In the genomic region with DNA sequence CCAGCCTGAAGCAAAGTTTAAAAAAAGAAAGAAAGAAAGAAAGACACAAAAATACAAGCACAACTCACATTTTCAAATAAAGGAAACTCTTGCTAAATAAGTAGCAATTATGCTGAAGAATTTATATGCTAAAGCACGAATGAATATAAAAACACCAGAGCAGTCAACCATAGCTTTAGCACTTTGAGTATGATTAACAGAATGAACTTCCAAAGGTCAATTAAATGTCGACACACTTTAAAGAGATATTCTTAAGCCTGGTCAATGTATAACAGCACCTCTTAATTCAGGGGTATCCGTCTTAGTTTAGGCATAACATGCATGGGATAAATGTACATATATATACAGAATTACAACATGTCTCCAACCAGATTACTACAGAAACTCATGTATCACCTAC, we compare ENCODE assay signal across 2 cellular contexts.
TF ChIP-seq lines count a peak whose summit lies in the region.

No MANE protein-coding gene starts in this region.

TF ChIP-seq in IMR-90, 13 proteins besides CTCF, POLR2A, EP300 and RAD21:
- TF ChIP-seq MAFK (IDR thresholded peaks at IDR 0.05; ENCODE audit: low read depth, low read length), result no peak
- no peak for TF ChIP-seq NFE2L2 (IDR thresholded peaks at IDR 0.05; ENCODE audit: low read depth, low read length)
- TF ChIP-seq FOS (IDR thresholded peaks at IDR 0.05; ENCODE audit: low read depth, low read length), result no peak
- no peak for TF ChIP-seq SMC3 (IDR thresholded peaks at IDR 0.05; ENCODE audit: low read depth, low read length)
- TF ChIP-seq CHD1 (IDR thresholded peaks at IDR 0.05; ENCODE audit: low read depth, low read length), result no peak
- TF ChIP-seq, protein P1, sequence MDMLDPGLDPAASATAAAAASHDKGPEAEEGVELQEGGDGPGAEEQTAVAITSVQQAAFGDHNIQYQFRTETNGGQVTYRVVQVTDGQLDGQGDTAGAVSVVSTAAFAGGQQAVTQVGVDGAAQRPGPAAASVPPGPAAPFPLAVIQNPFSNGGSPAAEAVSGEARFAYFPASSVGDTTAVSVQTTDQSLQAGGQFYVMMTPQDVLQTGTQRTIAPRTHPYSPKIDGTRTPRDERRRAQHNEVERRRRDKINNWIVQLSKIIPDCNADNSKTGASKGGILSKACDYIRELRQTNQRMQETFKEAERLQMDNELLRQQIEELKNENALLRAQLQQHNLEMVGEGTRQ (IDR thresholded peaks at IDR 0.05; ENCODE audit: low read depth, low read length), result no peak
- TF ChIP-seq, protein P2, sequence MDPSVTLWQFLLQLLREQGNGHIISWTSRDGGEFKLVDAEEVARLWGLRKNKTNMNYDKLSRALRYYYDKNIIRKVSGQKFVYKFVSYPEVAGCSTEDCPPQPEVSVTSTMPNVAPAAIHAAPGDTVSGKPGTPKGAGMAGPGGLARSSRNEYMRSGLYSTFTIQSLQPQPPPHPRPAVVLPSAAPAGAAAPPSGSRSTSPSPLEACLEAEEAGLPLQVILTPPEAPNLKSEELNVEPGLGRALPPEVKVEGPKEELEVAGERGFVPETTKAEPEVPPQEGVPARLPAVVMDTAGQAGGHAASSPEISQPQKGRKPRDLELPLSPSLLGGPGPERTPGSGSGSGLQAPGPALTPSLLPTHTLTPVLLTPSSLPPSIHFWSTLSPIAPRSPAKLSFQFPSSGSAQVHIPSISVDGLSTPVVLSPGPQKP (IDR thresholded peaks at IDR 0.05; ENCODE audit: borderline replicate concordance, low read depth, low read length), result no peak

TF ChIP-seq in WTC11, 78 proteins besides CTCF, POLR2A, EP300 and RAD21:
- TF ChIP-seq ZNF416 (CRISPR knock-in tag; IDR thresholded peaks at IDR 0.05) (no peak), JAZF1 (CRISPR knock-in tag; IDR thresholded peaks at IDR 0.05) (no peak), KAT7 (CRISPR knock-in tag; IDR thresholded peaks at IDR 0.05; ENCODE audit: borderline replicate concordance) (no peak), IRF2 (CRISPR knock-in tag; IDR thresholded peaks at IDR 0.05; ENCODE audit: borderline replicate concordance, low read depth) (no peak), GRHL2 (CRISPR knock-in tag; IDR thresholded peaks at IDR 0.05; ENCODE audit: insufficient replicate concordance, severe bottlenecking) (no peak), ZNF396 (CRISPR knock-in tag; IDR thresholded peaks at IDR 0.05; ENCODE audit: borderline replicate concordance) (no peak), GTF2I (CRISPR knock-in tag; conservative IDR thresholded peaks at IDR 0.05) (no peak)
- TF ChIP-seq, protein P3, sequence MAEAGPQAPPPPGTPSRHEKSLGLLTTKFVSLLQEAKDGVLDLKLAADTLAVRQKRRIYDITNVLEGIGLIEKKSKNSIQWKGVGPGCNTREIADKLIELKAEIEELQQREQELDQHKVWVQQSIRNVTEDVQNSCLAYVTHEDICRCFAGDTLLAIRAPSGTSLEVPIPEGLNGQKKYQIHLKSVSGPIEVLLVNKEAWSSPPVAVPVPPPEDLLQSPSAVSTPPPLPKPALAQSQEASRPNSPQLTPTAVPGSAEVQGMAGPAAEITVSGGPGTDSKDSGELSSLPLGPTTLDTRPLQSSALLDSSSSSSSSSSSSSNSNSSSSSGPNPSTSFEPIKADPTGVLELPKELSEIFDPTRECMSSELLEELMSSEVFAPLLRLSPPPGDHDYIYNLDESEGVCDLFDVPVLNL (CRISPR knock-in tag; IDR thresholded peaks at IDR 0.05; ENCODE audit: borderline replicate concordance, low read depth), result no peak
- TF ChIP-seq, protein P4, sequence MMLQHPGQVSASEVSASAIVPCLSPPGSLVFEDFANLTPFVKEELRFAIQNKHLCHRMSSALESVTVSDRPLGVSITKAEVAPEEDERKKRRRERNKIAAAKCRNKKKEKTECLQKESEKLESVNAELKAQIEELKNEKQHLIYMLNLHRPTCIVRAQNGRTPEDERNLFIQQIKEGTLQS (CRISPR knock-in tag; conservative IDR thresholded peaks at IDR 0.05), result no peak
- TF ChIP-seq, protein P5, sequence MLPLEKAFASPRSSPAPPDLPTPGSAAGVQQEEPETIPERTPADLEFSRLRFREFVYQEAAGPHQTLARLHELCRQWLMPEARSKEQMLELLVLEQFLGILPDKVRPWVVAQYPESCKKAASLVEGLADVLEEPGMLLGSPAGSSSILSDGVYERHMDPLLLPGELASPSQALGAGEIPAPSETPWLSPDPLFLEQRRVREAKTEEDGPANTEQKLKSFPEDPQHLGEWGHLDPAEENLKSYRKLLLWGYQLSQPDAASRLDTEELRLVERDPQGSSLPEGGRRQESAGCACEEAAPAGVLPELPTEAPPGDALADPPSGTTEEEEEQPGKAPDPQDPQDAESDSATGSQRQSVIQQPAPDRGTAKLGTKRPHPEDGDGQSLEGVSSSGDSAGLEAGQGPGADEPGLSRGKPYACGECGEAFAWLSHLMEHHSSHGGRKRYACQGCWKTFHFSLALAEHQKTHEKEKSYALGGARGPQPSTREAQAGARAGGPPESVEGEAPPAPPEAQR (CRISPR knock-in tag; IDR thresholded peaks at IDR 0.05), result no peak
- TF ChIP-seq, protein P6, sequence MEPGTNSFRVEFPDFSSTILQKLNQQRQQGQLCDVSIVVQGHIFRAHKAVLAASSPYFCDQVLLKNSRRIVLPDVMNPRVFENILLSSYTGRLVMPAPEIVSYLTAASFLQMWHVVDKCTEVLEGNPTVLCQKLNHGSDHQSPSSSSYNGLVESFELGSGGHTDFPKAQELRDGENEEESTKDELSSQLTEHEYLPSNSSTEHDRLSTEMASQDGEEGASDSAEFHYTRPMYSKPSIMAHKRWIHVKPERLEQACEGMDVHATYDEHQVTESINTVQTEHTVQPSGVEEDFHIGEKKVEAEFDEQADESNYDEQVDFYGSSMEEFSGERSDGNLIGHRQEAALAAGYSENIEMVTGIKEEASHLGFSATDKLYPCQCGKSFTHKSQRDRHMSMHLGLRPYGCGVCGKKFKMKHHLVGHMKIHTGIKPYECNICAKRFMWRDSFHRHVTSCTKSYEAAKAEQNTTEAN (CRISPR knock-in tag; IDR thresholded peaks at IDR 0.05), result no peak
- TF ChIP-seq, protein P7, sequence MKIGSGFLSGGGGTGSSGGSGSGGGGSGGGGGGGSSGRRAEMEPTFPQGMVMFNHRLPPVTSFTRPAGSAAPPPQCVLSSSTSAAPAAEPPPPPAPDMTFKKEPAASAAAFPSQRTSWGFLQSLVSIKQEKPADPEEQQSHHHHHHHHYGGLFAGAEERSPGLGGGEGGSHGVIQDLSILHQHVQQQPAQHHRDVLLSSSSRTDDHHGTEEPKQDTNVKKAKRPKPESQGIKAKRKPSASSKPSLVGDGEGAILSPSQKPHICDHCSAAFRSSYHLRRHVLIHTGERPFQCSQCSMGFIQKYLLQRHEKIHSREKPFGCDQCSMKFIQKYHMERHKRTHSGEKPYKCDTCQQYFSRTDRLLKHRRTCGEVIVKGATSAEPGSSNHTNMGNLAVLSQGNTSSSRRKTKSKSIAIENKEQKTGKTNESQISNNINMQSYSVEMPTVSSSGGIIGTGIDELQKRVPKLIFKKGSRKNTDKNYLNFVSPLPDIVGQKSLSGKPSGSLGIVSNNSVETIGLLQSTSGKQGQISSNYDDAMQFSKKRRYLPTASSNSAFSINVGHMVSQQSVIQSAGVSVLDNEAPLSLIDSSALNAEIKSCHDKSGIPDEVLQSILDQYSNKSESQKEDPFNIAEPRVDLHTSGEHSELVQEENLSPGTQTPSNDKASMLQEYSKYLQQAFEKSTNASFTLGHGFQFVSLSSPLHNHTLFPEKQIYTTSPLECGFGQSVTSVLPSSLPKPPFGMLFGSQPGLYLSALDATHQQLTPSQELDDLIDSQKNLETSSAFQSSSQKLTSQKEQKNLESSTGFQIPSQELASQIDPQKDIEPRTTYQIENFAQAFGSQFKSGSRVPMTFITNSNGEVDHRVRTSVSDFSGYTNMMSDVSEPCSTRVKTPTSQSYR (CRISPR knock-in tag; IDR thresholded peaks at IDR 0.05), result no peak
